In the genomic region with DNA sequence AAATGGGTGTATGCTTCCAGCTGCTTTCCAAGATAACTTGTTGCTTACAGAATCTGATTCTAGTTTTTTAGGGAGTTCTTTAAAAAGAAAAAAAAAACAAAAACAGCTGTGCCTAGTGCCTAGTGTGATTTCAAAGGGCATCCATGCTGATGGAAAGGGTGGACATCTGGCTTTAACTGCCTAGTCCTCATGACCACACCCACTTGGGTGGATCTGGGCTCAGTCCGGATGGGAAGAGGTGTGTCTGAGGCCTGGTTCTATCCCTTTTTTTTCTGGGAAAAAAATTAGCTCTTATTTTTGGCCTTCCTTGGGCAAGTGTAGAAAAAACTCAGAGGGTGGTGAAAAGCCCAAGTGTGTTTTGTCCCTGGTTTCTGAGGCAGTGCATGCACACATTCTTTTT, we compare ENCODE assay signal across 28 cellular contexts.
"Had no signal": no experiment of that assay in that cellular context is flagged by ENCODE, and none has a peak within 500 bp of the region (broad histone marks: within the 10 kb centered on the region; RNA-seq: fewer than 3 reads in every experiment).

No MANE protein-coding gene starts in this region.

- DNase-seq: activated CD4-positive, alpha-beta memory T cell treated with anti-CD3 and anti-CD28 coated beads, Interleukin-2, amount 10 ng/mL, durations not matched to agents 7 days and 5 days; activated CD4-positive, alpha-beta T cell treated with anti-CD3 and anti-CD28 coated beads for 36 hours; activated CD4-positive, alpha-beta T cell treated with anti-CD3 and anti-CD28 coated beads, Interleukin-2, amount 10 ng/mL, durations not matched to agents 7 days and 5 days; activated CD4-positive, alpha-beta T cell treated with anti-CD3 and anti-CD28 coated beads, Interleukin-2, amount 50 U/mL, for 4 hours; activated CD4-positive, CD25-positive, alpha-beta regulatory T cell; activated CD4-positive, CD25-positive, alpha-beta regulatory T cell treated with anti-CD3 and anti-CD28 coated beads, Interleukin-2, amount 50 U/mL, for 72 hours; activated CD8-positive, alpha-beta memory T cell treated with anti-CD3 and anti-CD28 coated beads, Interleukin-2, amount 50 U/mL, for 48 hours; activated gamma-delta T cell; activated naive CD4-positive, alpha-beta T cell; activated naive CD4-positive, alpha-beta T cell treated with anti-CD3 and anti-CD28 coated beads, Interleukin-2, amount 10 ng/mL, durations not matched to agents 7 days and 5 days; activated naive CD8-positive, alpha-beta T cell treated with anti-CD3 and anti-CD28 coated beads, Interleukin-2, amount 10 ng/mL, durations not matched to agents 7 days and 5 days; activated T-cell treated with anti-CD3 and anti-CD28 coated beads for 4 hours; activated T-cell treated with anti-CD3 and anti-CD28 coated beads, Interleukin-2, amount 50 U/mL, for 24 hours; activated T-cell treated with anti-CD3 and anti-CD28 coated beads, Interleukin-2, amount 50 U/mL, for 72 hours; central memory CD4-positive, alpha-beta T cell; cerebellar nuclear complex; colonic mucosa; effector CD8-positive, alpha-beta T cell; foreskin melanocyte; heart right ventricle; T-helper 2 cell had no signal

- H3K9me3 ChIP-seq: ascending aorta, breast epithelium, colonic mucosa, gastroesophageal sphincter, heart right ventricle had no signal

- H3K4me3 ChIP-seq: ascending aorta, breast epithelium, cardiac muscle cell, colonic mucosa, gastroesophageal sphincter, heart right ventricle, hepatocyte had no signal

- H3K27me3 ChIP-seq: ascending aorta, breast epithelium, cardiac muscle cell, colonic mucosa, gastroesophageal sphincter, heart right ventricle, hepatocyte had no signal

- ATAC-seq: activated CD4-positive, alpha-beta T cell treated with anti-CD3 and anti-CD28 coated beads for 36 hours; activated naive CD4-positive, alpha-beta T cell treated with anti-CD3 and anti-CD28 coated beads, Interleukin-2, amount 50 U/mL, for 72 hours; activated T-cell treated with anti-CD3 and anti-CD28 coated beads, Interleukin-2, amount 50 U/mL, for 72 hours; gastroesophageal sphincter; heart right ventricle had no signal

- H3K27ac ChIP-seq: ascending aorta, breast epithelium, cardiac muscle cell, colonic mucosa, epithelial cell of prostate, gastroesophageal sphincter, heart right ventricle, hepatocyte had no signal

- H3K4me2 ChIP-seq: hepatocyte had no signal

- H3K4me1 ChIP-seq: breast epithelium, colonic mucosa had no signal

- H3K36me3 ChIP-seq: ascending aorta, breast epithelium, cardiac muscle cell, colonic mucosa, gastroesophageal sphincter, heart right ventricle had no signal

- H3K79me2 ChIP-seq: hepatocyte had no signal

- H2AFZ ChIP-seq: hepatocyte had no signal
